In genomic region chr9:113446323-113446740, GRCh38 we compare ENCODE assay signal across 7 cellular contexts. TPM values are rescaled to one million over a fixed set of nuclear protein-coding genes. Genes with fewer than 3 reads are reported as not detected.
DNase-seq lines count a peak whose midpoint lies in the region; ATAC-seq, FAIRE-seq and TF ChIP-seq lines count a peak whose summit lies in the region.

No MANE protein-coding gene starts in this region.

- TF ChIP-seq POLR2A in GM18505 (IDR thresholded peaks at IDR 0.05; ENCODE audit: borderline replicate concordance, extremely low read depth, insufficient read depth, insufficient read length) = no peak

- FAIRE-seq in RCC 7860 (lab: Jason Lieb, UNC) = peak; percentile 82

- intact Hi-C loops in aorta (cut with DNase I) = loop anchor here (2.0 kb wide), 2 partner anchors 144 to 212 kb away; no protein-coding TSS in a partner anchor

- POLR2A ChIA-PET in HEK293T (lab: Yijun Ruan, JAX) = interaction anchor here (2.1 kb wide), 1 partner anchor 36 kb away, joined by 4 read pairs; the partner anchor contains the start of genes C9orf43 and POLE3

- DNase-seq in DMS79 treated with DMSO at 0.1 percent for 48 hours (lab: John Stamatoyannopoulos, UW) (peak; percentile 63), HEK293T (ENCODE audit: extremely low spot score) (peak; percentile 50), RCC 7860 (ENCODE audit: low spot score) (peak; percentile 62), epithelial cell of proximal tubule (ENCODE audit: low read depth) (no peak), myocyte (ENCODE audit: low read depth) (peak; percentile 72), aorta (no peak)

- TF ChIP-seq CTCF in epithelial cell of proximal tubule (conservative IDR thresholded peaks at IDR 0.05; ENCODE audit: low read depth, low read length) = peak; percentile 63

- no peaks in the 10 kb centered on the region for H3K36me3 ChIP-seq in aorta (ENCODE audit: control insufficient read depth in 1 of 2, insufficient read depth in 2 of 2, low read length in 1 of 2)

- no peak overlapping the region for H3K4me3 ChIP-seq in epithelial cell of proximal tubule (ENCODE audit: low read depth, low read length)
- H3K4me3 ChIP-seq in aorta (ENCODE audit: low read length in 2 of 2) = no peak overlapping the region

- no peaks in the 10 kb centered on the region for H3K4me1 ChIP-seq in aorta (ENCODE audit: control insufficient read depth in 1 of 2, insufficient read depth in 2 of 2, low read length in 2 of 2)

- no peak for ATAC-seq in GM18505 (IDR thresholded peaks at IDR 0.05; ENCODE audit: unreplicated experiment)
- ATAC-seq in aorta (ENCODE audit: low FRiP score) = no peak

- H3K27me3 ChIP-seq in aorta (ENCODE audit: control insufficient read depth in 1 of 2, insufficient read depth in 2 of 2, low read length in 1 of 2) = no peaks in the 10 kb centered on the region

- H3K27ac ChIP-seq in aorta (ENCODE audit: low read depth in 1 of 2, low read length in 2 of 2) = peak overlapping the region in 1 of 2 donors; percentile 44

- H3K9me3 ChIP-seq in aorta (ENCODE audit: control insufficient read depth, low read length) = no peaks in the 10 kb centered on the region

- 56 to 58% methylated on average over 3 of the region's 3 CpGs for WGBS in aorta, 2 donors

- CTCF ChIA-PET in HEK293T (lab: Yijun Ruan, JAX) = interaction anchor here (0.6 to 2.8 kb wide), 12 partner anchors 9 to 436 kb away, joined by 3 to 38 read pairs (median 7); partner anchors contain the start of gene ALAD

TF ChIP-seq in HEK293T, 16 proteins besides CTCF, POLR2A, EP300 and RAD21:
- TF ChIP-seq L3MBTL2 (conservative IDR thresholded peaks at IDR 0.05) (no peak), FOXK2 (IDR thresholded peaks at IDR 0.05) (no peak), TARDBP (IDR thresholded peaks at IDR 0.05) (no peak), FOXA1 (IDR thresholded peaks at IDR 0.05) (no peak), NFRKB (IDR thresholded peaks at IDR 0.05) (no peak), ARNT (IDR thresholded peaks at IDR 0.05) (no peak), BHLHE40 (IDR thresholded peaks at IDR 0.05; ENCODE audit: borderline replicate concordance) (no peak), PKNOX1 (IDR thresholded peaks at IDR 0.05) (no peak), FOXM1 (IDR thresholded peaks at IDR 0.05; ENCODE audit: borderline replicate concordance) (no peak), HDGF (IDR thresholded peaks at IDR 0.05; ENCODE audit: borderline replicate concordance) (no peak), SUZ12 (IDR thresholded peaks at IDR 0.05) (no peak), SP1 (IDR thresholded peaks at IDR 0.05) (no peak), LEF1 (IDR thresholded peaks at IDR 0.05; ENCODE audit: borderline replicate concordance) (no peak), ZNF384 (IDR thresholded peaks at IDR 0.05) (no peak), ELF4 (IDR thresholded peaks at IDR 0.05) (no peak), CTBP1 (IDR thresholded peaks at IDR 0.05; ENCODE audit: borderline replicate concordance) (no peak)
TF ChIP-seq in HEK293T: peak in this region for 0.

RNA-seq across cellular contexts. Expression of gene RGS3, which starts 17.2 kb away (rescaled TPM):
- total RNA-seq in epithelial cell of proximal tubule (66.9 and 79.2 TPM in 2 replicates), myocyte (70.9 and 110 TPM in 2 replicates), aorta (100 to 1,000 TPM; 157 to 161 TPM)
- 57.5 TPM for polyA plus RNA-seq in myocyte (2012)
- 100 to 1,000 TPM in 1 of 2 donors, 10 to 100 TPM in 1; 74.3 to 142 TPM for polyA plus RNA-seq in aorta

RNA-seq across cellular contexts. Expression of gene C9orf43, which starts 35.8 kb away (rescaled TPM):
- total RNA-seq in epithelial cell of proximal tubule (0.22 TPM in 1 of 2 replicates, not detected in the other), myocyte (0.26 and 0.64 TPM in 2 replicates), aorta (under 1 TPM in 1 of 2 donors, not detected in 1; 0.18 TPM)
- polyA plus RNA-seq in myocyte (2012) = 0.49 TPM
- polyA plus RNA-seq in aorta = not detected

RNA-seq across cellular contexts. Expression of gene POLE3, which starts 35.9 kb away (rescaled TPM):
- 46.1 and 111 TPM in 2 replicates for total RNA-seq in epithelial cell of proximal tubule
- 53.9 and 65.9 TPM in 2 replicates for total RNA-seq in myocyte
- 40.0 TPM for polyA plus RNA-seq in myocyte (2012)
- 10 to 100 TPM; 23.1 to 25.2 TPM for total RNA-seq in aorta
- polyA plus RNA-seq in aorta = 10 to 100 TPM; 26.1 to 35.2 TPM

RNA-seq across cellular contexts. Expression of gene ALAD, which starts 45.2 kb away (rescaled TPM):
- total RNA-seq in epithelial cell of proximal tubule = 4.5 and 5.1 TPM in 2 replicates
- total RNA-seq in myocyte = 16.0 and 24.5 TPM in 2 replicates
- 39.5 TPM for polyA plus RNA-seq in myocyte (2012)
- 10 to 100 TPM; 26.3 to 40.8 TPM for total RNA-seq in aorta
- 10 to 100 TPM; 42.9 to 54.6 TPM for polyA plus RNA-seq in aorta

Comparison
In these comparisons a context has a peak if more than half of its experiments do, and no peak if none do; other contexts are left out.
1. DNase-seq: peak in DMS79 treated with DMSO at 0.1 percent for 48 hours (single experiment), HEK293T (single experiment), RCC 7860 (single experiment) and myocyte (single experiment); none in epithelial cell of proximal tubule (single experiment) and aorta (0 of 2).